ENCODE assay signal across 1 cellular context in genomic region chr7:139359366-139360209, GRCh38.
TF ChIP-seq lines count a peak whose summit lies in the region.

A gene with protein sequence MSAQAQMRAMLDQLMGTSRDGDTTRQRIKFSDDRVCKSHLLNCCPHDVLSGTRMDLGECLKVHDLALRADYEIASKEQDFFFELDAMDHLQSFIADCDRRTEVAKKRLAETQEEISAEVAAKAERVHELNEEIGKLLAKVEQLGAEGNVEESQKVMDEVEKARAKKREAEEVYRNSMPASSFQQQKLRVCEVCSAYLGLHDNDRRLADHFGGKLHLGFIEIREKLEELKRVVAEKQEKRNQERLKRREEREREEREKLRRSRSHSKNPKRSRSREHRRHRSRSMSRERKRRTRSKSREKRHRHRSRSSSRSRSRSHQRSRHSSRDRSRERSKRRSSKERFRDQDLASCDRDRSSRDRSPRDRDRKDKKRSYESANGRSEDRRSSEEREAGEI (plus strand): TSS chr7:139359894. CDS start chr7:139360262, 368 bp downstream.

TF ChIP-seq in HepG2, 621 proteins besides CTCF, POLR2A, EP300 and RAD21 (continued from another document and continues in another):
- TF ChIP-seq AGO2 (optimal IDR thresholded peaks at IDR 0.05; ENCODE audit: low read depth, low read length) = peak; percentile 84
- TF ChIP-seq, protein P1, sequence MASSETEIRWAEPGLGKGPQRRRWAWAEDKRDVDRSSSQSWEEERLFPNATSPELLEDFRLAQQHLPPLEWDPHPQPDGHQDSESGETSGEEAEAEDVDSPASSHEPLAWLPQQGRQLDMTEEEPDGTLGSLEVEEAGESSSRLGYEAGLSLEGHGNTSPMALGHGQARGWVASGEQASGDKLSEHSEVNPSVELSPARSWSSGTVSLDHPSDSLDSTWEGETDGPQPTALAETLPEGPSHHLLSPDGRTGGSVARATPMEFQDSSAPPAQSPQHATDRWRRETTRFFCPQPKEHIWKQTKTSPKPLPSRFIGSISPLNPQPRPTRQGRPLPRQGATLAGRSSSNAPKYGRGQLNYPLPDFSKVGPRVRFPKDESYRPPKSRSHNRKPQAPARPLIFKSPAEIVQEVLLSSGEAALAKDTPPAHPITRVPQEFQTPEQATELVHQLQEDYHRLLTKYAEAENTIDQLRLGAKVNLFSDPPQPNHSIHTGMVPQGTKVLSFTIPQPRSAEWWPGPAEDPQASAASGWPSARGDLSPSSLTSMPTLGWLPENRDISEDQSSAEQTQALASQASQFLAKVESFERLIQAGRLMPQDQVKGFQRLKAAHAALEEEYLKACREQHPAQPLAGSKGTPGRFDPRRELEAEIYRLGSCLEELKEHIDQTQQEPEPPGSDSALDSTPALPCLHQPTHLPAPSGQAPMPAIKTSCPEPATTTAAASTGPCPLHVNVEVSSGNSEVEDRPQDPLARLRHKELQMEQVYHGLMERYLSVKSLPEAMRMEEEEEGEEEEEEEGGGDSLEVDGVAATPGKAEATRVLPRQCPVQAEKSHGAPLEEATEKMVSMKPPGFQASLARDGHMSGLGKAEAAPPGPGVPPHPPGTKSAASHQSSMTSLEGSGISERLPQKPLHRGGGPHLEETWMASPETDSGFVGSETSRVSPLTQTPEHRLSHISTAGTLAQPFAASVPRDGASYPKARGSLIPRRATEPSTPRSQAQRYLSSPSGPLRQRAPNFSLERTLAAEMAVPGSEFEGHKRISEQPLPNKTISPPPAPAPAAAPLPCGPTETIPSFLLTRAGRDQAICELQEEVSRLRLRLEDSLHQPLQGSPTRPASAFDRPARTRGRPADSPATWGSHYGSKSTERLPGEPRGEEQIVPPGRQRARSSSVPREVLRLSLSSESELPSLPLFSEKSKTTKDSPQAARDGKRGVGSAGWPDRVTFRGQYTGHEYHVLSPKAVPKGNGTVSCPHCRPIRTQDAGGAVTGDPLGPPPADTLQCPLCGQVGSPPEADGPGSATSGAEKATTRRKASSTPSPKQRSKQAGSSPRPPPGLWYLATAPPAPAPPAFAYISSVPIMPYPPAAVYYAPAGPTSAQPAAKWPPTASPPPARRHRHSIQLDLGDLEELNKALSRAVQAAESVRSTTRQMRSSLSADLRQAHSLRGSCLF (CRISPR knock-in tag; IDR thresholded peaks at IDR 0.05; ENCODE audit: borderline replicate concordance) = peak; percentile 27; the same call in 1 of the 2 replicates
- TF ChIP-seq ADNP (CRISPR knock-in tag; IDR thresholded peaks at IDR 0.05) = no peak
- no peak; the same call in 1 of the 2 replicates for TF ChIP-seq ZNF788 (CRISPR knock-in tag; IDR thresholded peaks at IDR 0.05; ENCODE audit: borderline replicate concordance)
- peak; percentile 98 for TF ChIP-seq POLR2AphosphoS5 (IDR thresholded peaks at IDR 0.05; ENCODE audit: low read depth, low read length)
- TF ChIP-seq, protein P2, sequence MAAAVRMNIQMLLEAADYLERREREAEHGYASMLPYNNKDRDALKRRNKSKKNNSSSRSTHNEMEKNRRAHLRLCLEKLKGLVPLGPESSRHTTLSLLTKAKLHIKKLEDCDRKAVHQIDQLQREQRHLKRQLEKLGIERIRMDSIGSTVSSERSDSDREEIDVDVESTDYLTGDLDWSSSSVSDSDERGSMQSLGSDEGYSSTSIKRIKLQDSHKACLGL (CRISPR knock-in tag; IDR thresholded peaks at IDR 0.05) = peak; percentile 67
- peak; percentile 8; the same call in 1 of the 2 replicates for TF ChIP-seq KDM5A (IDR thresholded peaks at IDR 0.05; ENCODE audit: borderline replicate concordance, low read length)
- TF ChIP-seq, protein P3, sequence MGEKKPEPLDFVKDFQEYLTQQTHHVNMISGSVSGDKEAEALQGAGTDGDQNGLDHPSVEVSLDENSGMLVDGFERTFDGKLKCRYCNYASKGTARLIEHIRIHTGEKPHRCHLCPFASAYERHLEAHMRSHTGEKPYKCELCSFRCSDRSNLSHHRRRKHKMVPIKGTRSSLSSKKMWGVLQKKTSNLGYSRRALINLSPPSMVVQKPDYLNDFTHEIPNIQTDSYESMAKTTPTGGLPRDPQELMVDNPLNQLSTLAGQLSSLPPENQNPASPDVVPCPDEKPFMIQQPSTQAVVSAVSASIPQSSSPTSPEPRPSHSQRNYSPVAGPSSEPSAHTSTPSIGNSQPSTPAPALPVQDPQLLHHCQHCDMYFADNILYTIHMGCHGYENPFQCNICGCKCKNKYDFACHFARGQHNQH (CRISPR knock-in tag; IDR thresholded peaks at IDR 0.05) = peak; percentile 74
- no peak; the same call in 1 of the 2 replicates for TF ChIP-seq NR2F2 (IDR thresholded peaks at IDR 0.05; ENCODE audit: borderline replicate concordance, low read depth)
- TF ChIP-seq ZNF761 (CRISPR knock-in tag; conservative IDR thresholded peaks at IDR 0.05) = peak; percentile 93
- TF ChIP-seq PHF21A (CRISPR knock-in tag; IDR thresholded peaks at IDR 0.05) = peak; percentile 39; the same call in 1 of the 2 replicates
- no peak for TF ChIP-seq ZFP36 (IDR thresholded peaks at IDR 0.05; ENCODE audit: borderline replicate concordance, low read depth, low read length, partially characterized antibody)
- TF ChIP-seq ZNF660 (CRISPR knock-in tag; IDR thresholded peaks at IDR 0.05; ENCODE audit: borderline replicate concordance, low read depth) = no peak
- TF ChIP-seq KDM1A (CRISPR knock-in tag; IDR thresholded peaks at IDR 0.05) = no peak
- TF ChIP-seq, protein P4, sequence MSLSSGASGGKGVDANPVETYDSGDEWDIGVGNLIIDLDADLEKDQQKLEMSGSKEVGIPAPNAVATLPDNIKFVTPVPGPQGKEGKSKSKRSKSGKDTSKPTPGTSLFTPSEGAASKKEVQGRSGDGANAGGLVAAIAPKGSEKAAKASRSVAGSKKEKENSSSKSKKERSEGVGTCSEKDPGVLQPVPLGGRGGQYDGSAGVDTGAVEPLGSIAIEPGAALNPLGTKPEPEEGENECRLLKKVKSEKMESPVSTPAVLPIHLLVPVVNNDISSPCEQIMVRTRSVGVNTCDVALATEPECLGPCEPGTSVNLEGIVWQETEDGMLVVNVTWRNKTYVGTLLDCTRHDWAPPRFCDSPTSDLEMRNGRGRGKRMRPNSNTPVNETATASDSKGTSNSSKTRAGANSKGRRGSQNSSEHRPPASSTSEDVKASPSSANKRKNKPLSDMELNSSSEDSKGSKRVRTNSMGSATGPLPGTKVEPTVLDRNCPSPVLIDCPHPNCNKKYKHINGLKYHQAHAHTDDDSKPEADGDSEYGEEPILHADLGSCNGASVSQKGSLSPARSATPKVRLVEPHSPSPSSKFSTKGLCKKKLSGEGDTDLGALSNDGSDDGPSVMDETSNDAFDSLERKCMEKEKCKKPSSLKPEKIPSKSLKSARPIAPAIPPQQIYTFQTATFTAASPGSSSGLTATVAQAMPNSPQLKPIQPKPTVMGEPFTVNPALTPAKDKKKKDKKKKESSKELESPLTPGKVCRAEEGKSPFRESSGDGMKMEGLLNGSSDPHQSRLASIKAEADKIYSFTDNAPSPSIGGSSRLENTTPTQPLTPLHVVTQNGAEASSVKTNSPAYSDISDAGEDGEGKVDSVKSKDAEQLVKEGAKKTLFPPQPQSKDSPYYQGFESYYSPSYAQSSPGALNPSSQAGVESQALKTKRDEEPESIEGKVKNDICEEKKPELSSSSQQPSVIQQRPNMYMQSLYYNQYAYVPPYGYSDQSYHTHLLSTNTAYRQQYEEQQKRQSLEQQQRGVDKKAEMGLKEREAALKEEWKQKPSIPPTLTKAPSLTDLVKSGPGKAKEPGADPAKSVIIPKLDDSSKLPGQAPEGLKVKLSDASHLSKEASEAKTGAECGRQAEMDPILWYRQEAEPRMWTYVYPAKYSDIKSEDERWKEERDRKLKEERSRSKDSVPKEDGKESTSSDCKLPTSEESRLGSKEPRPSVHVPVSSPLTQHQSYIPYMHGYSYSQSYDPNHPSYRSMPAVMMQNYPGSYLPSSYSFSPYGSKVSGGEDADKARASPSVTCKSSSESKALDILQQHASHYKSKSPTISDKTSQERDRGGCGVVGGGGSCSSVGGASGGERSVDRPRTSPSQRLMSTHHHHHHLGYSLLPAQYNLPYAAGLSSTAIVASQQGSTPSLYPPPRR (CRISPR knock-in tag; IDR thresholded peaks at IDR 0.05; ENCODE audit: borderline replicate concordance) = peak; percentile 43
- peak; percentile 96 for TF ChIP-seq ZC3H13 (CRISPR knock-in tag; IDR thresholded peaks at IDR 0.05)
- peak; percentile 81 for TF ChIP-seq ZNF547 (CRISPR knock-in tag; IDR thresholded peaks at IDR 0.05)
- peak; percentile 74 for TF ChIP-seq MEF2D (CRISPR knock-in tag; IDR thresholded peaks at IDR 0.05)
- TF ChIP-seq ZNF652 (CRISPR knock-in tag; IDR thresholded peaks at IDR 0.05; ENCODE audit: borderline replicate concordance, low read depth) = no peak
- TF ChIP-seq FOXC1 (CRISPR knock-in tag; IDR thresholded peaks at IDR 0.05; ENCODE audit: borderline replicate concordance) = peak; percentile 28
- TF ChIP-seq SP5 (CRISPR knock-in tag; IDR thresholded peaks at IDR 0.05; ENCODE audit: borderline replicate concordance, low read depth) = peak; percentile 40; the same call in 1 of the 2 replicates
- peak; percentile 76 for TF ChIP-seq YEATS4 (CRISPR knock-in tag; IDR thresholded peaks at IDR 0.05; ENCODE audit: borderline replicate concordance)
- TF ChIP-seq ZXDC (CRISPR knock-in tag; IDR thresholded peaks at IDR 0.05) = no peak; the same call in none of the 2 replicates
- peak; percentile 54; the same call in 1 of the 2 replicates for TF ChIP-seq WIZ (CRISPR knock-in tag; IDR thresholded peaks at IDR 0.05)
- no peak for TF ChIP-seq ATAD3A (CRISPR knock-in tag; IDR thresholded peaks at IDR 0.05)
- no peak for TF ChIP-seq HNF4G (IDR thresholded peaks at IDR 0.05; ENCODE audit: borderline replicate concordance, low read depth, low read length)
- peak; percentile 31; the same call in 1 of the 2 replicates for TF ChIP-seq HNF4G (CRISPR knock-in tag; IDR thresholded peaks at IDR 0.05; ENCODE audit: borderline replicate concordance, low read depth)
- TF ChIP-seq NFKB2 (CRISPR knock-in tag; IDR thresholded peaks at IDR 0.05; ENCODE audit: borderline replicate concordance) = peak; percentile 83; the same call in 1 of the 2 replicates
- TF ChIP-seq ARID3A (IDR thresholded peaks at IDR 0.05; ENCODE audit: low read depth, low read length) = no peak
- TF ChIP-seq ZNF367 (CRISPR knock-in tag; IDR thresholded peaks at IDR 0.05; ENCODE audit: borderline replicate concordance) = peak; percentile 78
- TF ChIP-seq CEBPB (IDR thresholded peaks at IDR 0.05; ENCODE audit: borderline replicate concordance, low read depth, low read length) = no peak
- TF ChIP-seq, protein P5, sequence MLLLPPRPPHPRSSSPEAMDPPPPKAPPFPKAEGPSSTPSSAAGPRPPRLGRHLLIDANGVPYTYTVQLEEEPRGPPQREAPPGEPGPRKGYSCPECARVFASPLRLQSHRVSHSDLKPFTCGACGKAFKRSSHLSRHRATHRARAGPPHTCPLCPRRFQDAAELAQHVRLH (CRISPR knock-in tag; IDR thresholded peaks at IDR 0.05; ENCODE audit: borderline replicate concordance, low read depth) = peak; percentile 64; the same call in 1 of the 2 replicates
- TF ChIP-seq ZFX (CRISPR knock-in tag; IDR thresholded peaks at IDR 0.05; ENCODE audit: low read depth) = peak; percentile 76
- peak; percentile 79 for TF ChIP-seq XRCC5 (optimal IDR thresholded peaks at IDR 0.05; ENCODE audit: low read length)
- TF ChIP-seq JUN (CRISPR knock-in tag; IDR thresholded peaks at IDR 0.05) = peak; percentile 86
- TF ChIP-seq, protein P6, sequence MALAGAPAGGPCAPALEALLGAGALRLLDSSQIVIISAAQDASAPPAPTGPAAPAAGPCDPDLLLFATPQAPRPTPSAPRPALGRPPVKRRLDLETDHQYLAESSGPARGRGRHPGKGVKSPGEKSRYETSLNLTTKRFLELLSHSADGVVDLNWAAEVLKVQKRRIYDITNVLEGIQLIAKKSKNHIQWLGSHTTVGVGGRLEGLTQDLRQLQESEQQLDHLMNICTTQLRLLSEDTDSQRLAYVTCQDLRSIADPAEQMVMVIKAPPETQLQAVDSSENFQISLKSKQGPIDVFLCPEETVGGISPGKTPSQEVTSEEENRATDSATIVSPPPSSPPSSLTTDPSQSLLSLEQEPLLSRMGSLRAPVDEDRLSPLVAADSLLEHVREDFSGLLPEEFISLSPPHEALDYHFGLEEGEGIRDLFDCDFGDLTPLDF (CRISPR knock-in tag; IDR thresholded peaks at IDR 0.05) = peak; percentile 97
- peak; percentile 81 for TF ChIP-seq ZNF709 (CRISPR knock-in tag; IDR thresholded peaks at IDR 0.05)
- TF ChIP-seq HNRNPK (IDR thresholded peaks at IDR 0.05; ENCODE audit: low read depth, low read length, poor library complexity, severe bottlenecking) = no peak
- TF ChIP-seq YEATS2 (CRISPR knock-in tag; IDR thresholded peaks at IDR 0.05; ENCODE audit: borderline replicate concordance) = peak; percentile 94
- TF ChIP-seq, protein P7, sequence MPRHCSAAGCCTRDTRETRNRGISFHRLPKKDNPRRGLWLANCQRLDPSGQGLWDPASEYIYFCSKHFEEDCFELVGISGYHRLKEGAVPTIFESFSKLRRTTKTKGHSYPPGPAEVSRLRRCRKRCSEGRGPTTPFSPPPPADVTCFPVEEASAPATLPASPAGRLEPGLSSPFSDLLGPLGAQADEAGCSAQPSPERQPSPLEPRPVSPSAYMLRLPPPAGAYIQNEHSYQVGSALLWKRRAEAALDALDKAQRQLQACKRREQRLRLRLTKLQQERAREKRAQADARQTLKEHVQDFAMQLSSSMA (CRISPR knock-in tag; IDR thresholded peaks at IDR 0.05) = 0 out of 2 replicates have a peak, but pooled peaks have one; percentile 64
- peak; percentile 81 for TF ChIP-seq ZNF510 (CRISPR knock-in tag; IDR thresholded peaks at IDR 0.05; ENCODE audit: low read depth)
- 0 out of 2 replicates have a peak, but pooled peaks have one; percentile 47 for TF ChIP-seq KLF11 (CRISPR knock-in tag; IDR thresholded peaks at IDR 0.05)
